9 cellular contexts compared by ENCODE assay signal in the genomic region with DNA sequence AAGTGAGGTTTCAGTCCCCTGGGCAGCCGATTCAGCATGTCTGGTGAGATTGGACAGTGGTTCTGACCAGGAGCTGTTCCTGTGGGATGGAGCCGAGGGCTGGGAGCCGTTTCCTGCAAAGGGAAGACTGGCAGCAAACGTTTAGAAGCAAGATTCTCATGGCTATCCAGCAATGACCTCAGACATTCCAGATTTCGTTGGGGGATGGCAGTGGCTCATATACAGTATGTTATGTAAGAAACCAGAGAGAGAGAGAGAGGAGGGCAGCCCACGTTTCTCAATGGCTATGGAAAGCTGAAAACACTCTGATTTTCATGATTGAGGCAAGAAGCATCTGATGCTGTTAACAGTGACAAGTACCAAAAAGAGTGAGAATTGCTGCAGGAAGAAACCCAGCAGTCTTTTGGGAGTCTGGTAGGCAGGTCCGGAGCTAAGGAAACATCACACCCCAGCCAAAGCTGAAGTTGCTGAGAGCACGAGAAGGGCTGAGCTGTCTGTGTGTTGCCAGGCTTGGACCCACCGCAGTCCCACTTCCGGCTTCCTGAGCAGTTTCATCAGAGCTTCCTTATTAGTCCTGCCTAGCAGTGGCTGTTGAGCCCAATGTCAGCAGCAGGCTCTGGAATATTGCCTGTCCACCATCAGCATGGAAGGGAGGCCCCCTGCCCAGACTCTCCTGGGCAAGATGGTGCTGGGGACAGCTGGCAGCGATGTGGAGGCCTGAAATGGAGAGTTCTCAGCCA. TPM values are rescaled to one million over a fixed set of nuclear protein-coding genes. Genes with fewer than 3 reads are reported as not detected.
DNase-seq lines count a peak whose midpoint lies in the region; ATAC-seq, FAIRE-seq and TF ChIP-seq lines count a peak whose summit lies in the region.
"Had no signal": no experiment of that assay in that cellular context is flagged by ENCODE, and none has a peak within 500 bp of the region (broad histone marks: within the 10 kb centered on the region; RNA-seq: fewer than 3 reads in every experiment).

No MANE protein-coding gene starts in this region.

- no peaks in the 10 kb centered on the region for H3K36me3 ChIP-seq in effector memory CD4-positive, alpha-beta T cell (ENCODE audit: control insufficient read depth, insufficient read depth, low read length)

- no peaks in the 10 kb centered on the region for H3K27me3 ChIP-seq in effector memory CD4-positive, alpha-beta T cell (replicated peaks; ENCODE audit: control insufficient read depth, insufficient read depth, low read length, poor library complexity, severe bottlenecking)

- CTCF ChIA-PET in T-cell (lab: Charles Lee): interaction anchor here (0.6 to 1.1 kb wide), 3 partner anchors 8 to 222 kb away, joined by 3 to 4 read pairs (median 4); no protein-coding TSS in a partner anchor

- peak overlapping the region in 1 of 3 donors; percentile 54 for H3K4me3 Mint-ChIP-seq in T-cell

- POLR2A ChIA-PET in T-cell (lab: Charles Lee): interaction anchor here in 1 of 2 donors (0.7 kb wide), 1 partner anchor 196 kb away, joined by 3 read pairs; no protein-coding TSS in a partner anchor

- DNase-seq in GM18507 (ENCODE audit: extremely low spot score, insufficient read length, low read depth) (no peak), T-cell (peak in 6 of 34 experiments; percentile 3 to 29 (median 10)), fibroblast of the aortic adventitia (ENCODE audit: low read depth) (peak; percentile 90), posterior cingulate gyrus (peak in 7 of 10 donors; percentile 18 to 89 (median 33)), COLO829 (ENCODE audit: low spot score) (no peak), NCI-H2227 (lab: John Stamatoyannopoulos, UW; ENCODE audit: unreplicated experiment) (no peak)
- DNase-seq in effector memory CD4-positive, alpha-beta T cell: no peak

- peaks cover 5 to 14% of the 10 kb centered on the region in 2 donors for H3K27me3 Mint-ChIP-seq in T-cell

- intact Hi-C loops in posterior cingulate gyrus (cut with DNase I): no loop called here

- no peaks in the 10 kb centered on the region for H3K9me3 ChIP-seq in effector memory CD4-positive, alpha-beta T cell (ENCODE audit: control insufficient read depth, low read length)

- H3K27ac ChIP-seq in effector memory CD4-positive, alpha-beta T cell (ENCODE audit: insufficient read depth, low read length, poor library complexity, severe bottlenecking): no peak overlapping the region
- H3K27ac ChIP-seq: KMS-11 had no signal

- no peak for TF ChIP-seq CTCF in fibroblast of the aortic adventitia (IDR thresholded peaks at IDR 0.05; ENCODE audit: insufficient read depth, low read length)

- H3K36me3 Mint-ChIP-seq in T-cell: no peaks in the 10 kb centered on the region

- H3K4me1 Mint-ChIP-seq in T-cell: peaks cover 24 to 30% (median 25%) of the 10 kb centered on the region in 3 donors

- ATAC-seq in T-cell (replicated peaks in 1 of 4) (peak; percentile 48 to 70 (median 62)), GM21381 (IDR thresholded peaks at IDR 0.05; ENCODE audit: unreplicated experiment) (no peak)

- no peak overlapping the region for H3K4me3 ChIP-seq in fibroblast of the aortic adventitia (ENCODE audit: low read depth, low read length)
- no peak overlapping the region for H3K4me3 ChIP-seq in effector memory CD4-positive, alpha-beta T cell (ENCODE audit: insufficient read depth, low read depth, low read length, poor library complexity, severe bottlenecking)

- H3K4me1 ChIP-seq in effector memory CD4-positive, alpha-beta T cell (ENCODE audit: control insufficient read depth, insufficient read depth, low read length, poor library complexity, severe bottlenecking): peaks cover 16% of the 10 kb centered on the region

- no peaks in the 10 kb centered on the region for H3K9me3 Mint-ChIP-seq in T-cell

- H3K27ac Mint-ChIP-seq in T-cell: no peak overlapping the region

- peak; percentile 56 for FAIRE-seq in GM18507 (lab: Jason Lieb, UNC)

RNA-seq across cellular contexts. Expression of gene VPS8, which starts 25.5 kb away (rescaled TPM):
- 10 to 100 TPM; 59.2 to 95.6 (median 71.0) TPM for total RNA-seq in T-cell
- total RNA-seq in fibroblast of the aortic adventitia (ENCODE audit: low replicate concordance): 56.6 and 83.7 TPM in 2 replicates

Comparison
In these comparisons a context has a peak if more than half of its experiments do, and no peak if none do; other contexts are left out.
1. DNase-seq: peak in fibroblast of the aortic adventitia (single experiment) and posterior cingulate gyrus (7 of 10); none in GM18507 (single experiment), COLO829 (single experiment), NCI-H2227 (single experiment) and effector memory CD4-positive, alpha-beta T cell (0 of 3).